Comparison of ENCODE assay signal across 11 cellular contexts in genomic region chr1:165442653-165443052, GRCh38. TPM values are rescaled to one million over a fixed set of nuclear protein-coding genes. Genes with fewer than 3 reads are reported as not detected.
"Had no signal": no experiment of that assay in that cellular context is flagged by ENCODE, and none has a peak within 500 bp of the region (broad histone marks: within the 10 kb centered on the region; RNA-seq: fewer than 3 reads in every experiment).

No MANE protein-coding gene starts in this region.

- H3K27ac ChIP-seq: GM23248, HL-60 had no signal

- ATAC-seq: HCT116, HepG2 had no signal

- H3K4me3 ChIP-seq: GM23248, HAP-1 had no signal

- H3K4me1 ChIP-seq: HAP-1 had no signal

- H3K9me3 ChIP-seq: HAP-1 had no signal

- H3K9ac ChIP-seq: GM23248 had no signal

- H2AFZ ChIP-seq: GM23248 had no signal

- DNase-seq: GM23248, GOT3, H7, HFFc6 had no signal

- H3K36me3 ChIP-seq: HAP-1 had no signal

- FAIRE-seq: HepG2 had no signal

RNA-seq across cellular contexts. Expression of gene RXRG, which starts 2.3 kb away (rescaled TPM):
- total RNA-seq: GM23248, H4, HepG2, HFFc6, HT1080 had no signal
- polyA plus RNA-seq: GM23248, HepG2, IgD-negative memory B cell had no signal
